In genomic region chr16:1918890-1919679, GRCh38 we compare ENCODE assay signal across 25 cellular contexts. TPM values are rescaled to one million over a fixed set of nuclear protein-coding genes. Genes with fewer than 3 reads are reported as not detected.
A peak's percentile ranks its signal among the peaks of the same experiment; 100 is the strongest.
DNase-seq lines count a peak whose midpoint lies in the region; ATAC-seq and TF ChIP-seq lines count a peak whose summit lies in the region.
"Had no signal": no experiment of that assay in that cellular context is flagged by ENCODE, and none has a peak within 500 bp of the region (broad histone marks: within the 10 kb centered on the region; RNA-seq: fewer than 3 reads in every experiment).

No MANE protein-coding gene starts in this region.

- DNase-seq in cardiac muscle cell (ENCODE audit: low read depth in 1 of 2, low spot score in 1 of 2) (no peak), heart left ventricle (no peak), suprapubic skin (ENCODE audit: low spot score in 2 of 2) (no peak), activated T-cell treated with anti-CD3 and anti-CD28 coated beads for 4 hours (no peak), HK-2 (ENCODE audit: unreplicated experiment) (no peak)
- no peak for DNase-seq in activated naive CD4-positive, alpha-beta T cell treated with anti-CD3 and anti-CD28 coated beads, Interleukin-2, amount 10 ng/mL, durations not matched to agents 7 days and 5 days
- DNase-seq: activated CD4-positive, alpha-beta T cell treated with anti-CD3 and anti-CD28 coated beads, Interleukin-2, amount 50 U/mL, for 48 hours; activated gamma-delta T cell treated with Interleukin-2 at 50 U/mL for 16 hours; adrenal gland; GDM1; MV-4-11; NCI-H187 treated with DMSO at 0.1 percent for 48 hours; uterus had no signal

- H3K9me3 Mint-ChIP-seq in brain = peaks cover 0 to 8% (median 0%) of the 10 kb centered on the region in 5 experiments
- H3K9me3 Mint-ChIP-seq in activated naive CD4-positive, alpha-beta T cell treated with anti-CD3 and anti-CD28 coated beads, Interleukin-2, amount 10 ng/mL, durations not matched to agents 7 days and 5 days = no peaks in the 10 kb centered on the region

- TF ChIP-seq EP300 in suprapubic skin (IDR thresholded peaks at IDR 0.05) = no peak

- H3K9me3 ChIP-seq in cardiac muscle cell (ENCODE audit: low read depth) (no peaks in the 10 kb centered on the region), heart left ventricle (no peaks in the 10 kb centered on the region), suprapubic skin (no peaks in the 10 kb centered on the region)
- H3K9me3 ChIP-seq: adrenal gland, BLaER1, esophagus muscularis mucosa, pancreas, SJSA1, uterus had no signal

- peaks cover 11% of the 10 kb centered on the region for H3K4me1 Mint-ChIP-seq in brain
- no peaks in the 10 kb centered on the region for H3K4me1 Mint-ChIP-seq in activated naive CD4-positive, alpha-beta T cell treated with anti-CD3 and anti-CD28 coated beads, Interleukin-2, amount 10 ng/mL, durations not matched to agents 7 days and 5 days

- no peak overlapping the region for H3K27ac ChIP-seq in cardiac muscle cell
- H3K27ac ChIP-seq in heart left ventricle = no peak overlapping the region
- H3K27ac ChIP-seq in suprapubic skin = no peak overlapping the region
- H3K27ac ChIP-seq: adrenal gland, BLaER1, esophagus muscularis mucosa, KMS-11, pancreas, SJSA1, uterus had no signal

- no peaks in the 10 kb centered on the region for H3K36me3 Mint-ChIP-seq in brain
- H3K36me3 Mint-ChIP-seq in activated naive CD4-positive, alpha-beta T cell treated with anti-CD3 and anti-CD28 coated beads, Interleukin-2, amount 10 ng/mL, durations not matched to agents 7 days and 5 days = no peaks in the 10 kb centered on the region

- H3K27me3 Mint-ChIP-seq in brain = peaks cover 81% of the 10 kb centered on the region
- H3K27me3 Mint-ChIP-seq in activated naive CD4-positive, alpha-beta T cell treated with anti-CD3 and anti-CD28 coated beads, Interleukin-2, amount 10 ng/mL, durations not matched to agents 7 days and 5 days = peaks cover 96% of the 10 kb centered on the region

- intact Hi-C loops in heart left ventricle (cut with DNase I) = loop anchor here in 1 of 10 donors (5.0 kb wide), 1 partner anchor 47 kb away; the partner anchor contains the start of gene MEIOB

- ATAC-seq in heart left ventricle = no peak
- ATAC-seq: sciatic nerve had no signal

- H3K27me3 ChIP-seq in cardiac muscle cell = peaks cover 98% of the 10 kb centered on the region
- peaks cover 32 to 92% (median 86%) of the 10 kb centered on the region in 9 donors for H3K27me3 ChIP-seq in heart left ventricle
- peaks cover 82% of the 10 kb centered on the region for H3K27me3 ChIP-seq in suprapubic skin

- TF ChIP-seq POLR2A in heart left ventricle (IDR thresholded peaks at IDR 0.05) = no peak
- no peak for TF ChIP-seq POLR2A in suprapubic skin (IDR thresholded peaks at IDR 0.05)

- H3K36me3 ChIP-seq in cardiac muscle cell = no peaks in the 10 kb centered on the region
- H3K36me3 ChIP-seq in heart left ventricle = no peaks in the 10 kb centered on the region
- no peaks in the 10 kb centered on the region for H3K36me3 ChIP-seq in suprapubic skin
- H3K36me3 ChIP-seq: adrenal gland, BLaER1, esophagus muscularis mucosa, pancreas, SJSA1, uterus had no signal

- WGBS in heart left ventricle, 4 donors = 21 to 32% (median 25%) methylated on average over 18 to 27 of the region's 27 CpGs
- 32% methylated on average over 15 of the region's 27 CpGs for whole genome bisulfite sequencing in suprapubic skin

- CTCF ChIA-PET in activated naive CD4-positive, alpha-beta T cell treated with anti-CD3 and anti-CD28 coated beads, Interleukin-2, amount 10 ng/mL, durations not matched to agents 7 days and 5 days (lab: Charles Lee) = no interaction called here

- no peak for TF ChIP-seq CTCF in cardiac muscle cell (IDR thresholded peaks at IDR 0.05; ENCODE audit: low read depth, low read length)
- no peak for TF ChIP-seq CTCF in heart left ventricle (IDR thresholded peaks at IDR 0.05)
- TF ChIP-seq CTCF in brain (conservative IDR thresholded peaks at IDR 0.05) = no peak
- TF ChIP-seq CTCF in suprapubic skin (IDR thresholded peaks at IDR 0.05) = no peak

- H3K4me1 ChIP-seq in cardiac muscle cell (ENCODE audit: low read depth) (peaks cover 14% of the 10 kb centered on the region), heart left ventricle (peaks cover 0 to 20% (median 0%) of the 10 kb centered on the region in 12 donors), suprapubic skin (peaks cover 55% of the 10 kb centered on the region)
- H3K4me1 ChIP-seq: pancreas had no signal

- peak overlapping the region in 3 of 5 experiments; percentile 14 to 60 (median 34) for H3K4me3 Mint-ChIP-seq in brain
- H3K4me3 Mint-ChIP-seq in activated naive CD4-positive, alpha-beta T cell treated with anti-CD3 and anti-CD28 coated beads, Interleukin-2, amount 10 ng/mL, durations not matched to agents 7 days and 5 days = no peak overlapping the region

- H3K27ac Mint-ChIP-seq in brain = no peak overlapping the region
- no peak overlapping the region for H3K27ac Mint-ChIP-seq in activated naive CD4-positive, alpha-beta T cell treated with anti-CD3 and anti-CD28 coated beads, Interleukin-2, amount 10 ng/mL, durations not matched to agents 7 days and 5 days

- H3K4me3 ChIP-seq in cardiac muscle cell (peak overlapping the region; percentile 16), heart left ventricle (no peak overlapping the region), iPS-11a (ENCODE audit: low read depth, low read length) (peak overlapping the region; percentile 8), suprapubic skin (peak overlapping the region; percentile 46)
- H3K4me3 ChIP-seq: adrenal gland, BLaER1, pancreas, SJSA1, uterus had no signal

RNA-seq across cellular contexts. Expression of gene HS3ST6, which starts 0.9 kb away (rescaled TPM):
- total RNA-seq in cardiac muscle cell = not detected in 2 replicates
- polyA plus RNA-seq in cardiac muscle cell = not detected in 2 replicates
- not detected for total RNA-seq in heart left ventricle
- not detected for polyA plus RNA-seq in heart left ventricle
- polyA plus RNA-seq in brain (ENCODE audit: insufficient read depth, low read depth, low replicate concordance) = 1.2 TPM
- total RNA-seq in suprapubic skin = 10 to 100 TPM; 28.5 to 76.7 (median 58.5) TPM
- total RNA-seq: adrenal gland, dermis microvascular lymphatic vessel endothelial cell, esophagus muscularis mucosa, lung microvascular endothelial cell, myocyte, pancreas, sciatic nerve, SJSA1, subcutaneous adipose tissue, uterus had no signal

RNA-seq across cellular contexts. Expression of gene MSRB1, which starts 23.9 kb away (rescaled TPM):
- total RNA-seq in cardiac muscle cell = 13.6 and 22.4 TPM in 2 replicates
- polyA plus RNA-seq in cardiac muscle cell = 27.8 and 35.1 TPM in 2 replicates
- total RNA-seq in heart left ventricle = 10 to 100 TPM; 12.4 to 49.2 (median 31.1) TPM
- 10 to 100 TPM; 48.4 to 70.2 TPM for polyA plus RNA-seq in heart left ventricle
- 24.5 TPM for polyA plus RNA-seq in brain (ENCODE audit: insufficient read depth, low read depth, low replicate concordance)
- 10 to 100 TPM; 14.9 to 28.6 (median 23.5) TPM for total RNA-seq in suprapubic skin

RNA-seq across cellular contexts. Expression of gene RPL3L, which starts 35.4 kb away (rescaled TPM):
- total RNA-seq in cardiac muscle cell (not detected in 2 replicates), heart left ventricle (100 to 1,000 TPM; 117 to 279 (median 216) TPM), suprapubic skin (under 1 TPM in 3 of 4 donors, not detected in 1; 0.29 to 0.60 (median 0.42) TPM)
- polyA plus RNA-seq in cardiac muscle cell (0.07 and 0.28 TPM in 2 replicates), heart left ventricle (100 to 1,000 TPM in 1 of 2 donors, 10 to 100 TPM in 1; 86.5 to 180 TPM), brain (ENCODE audit: insufficient read depth, low read depth, low replicate concordance) (not detected)
- total RNA-seq: dermis microvascular lymphatic vessel endothelial cell, esophagus muscularis mucosa, lung microvascular endothelial cell, sciatic nerve, SJSA1, subcutaneous adipose tissue had no signal

RNA-seq across cellular contexts. Expression of gene NDUFB10, which starts 40.3 kb away (rescaled TPM):
- total RNA-seq in cardiac muscle cell (291 and 575 TPM in 2 replicates), heart left ventricle (1,000 to 10,000 TPM in 2 of 9 donors, 100 to 1,000 TPM in 7; 316 to 1,519 (median 542) TPM), suprapubic skin (100 to 1,000 TPM; 157 to 196 (median 174) TPM)
- polyA plus RNA-seq in cardiac muscle cell (485 and 518 TPM in 2 replicates), heart left ventricle (1,000 to 10,000 TPM in 1 of 2 donors, 100 to 1,000 TPM in 1; 732 to 1,618 TPM), brain (ENCODE audit: insufficient read depth, low read depth, low replicate concordance) (281 TPM)

RNA-seq across cellular contexts. Expression of gene RPS2, which starts 45.5 kb away (rescaled TPM):
- total RNA-seq in cardiac muscle cell = 2,958 and 3,550 TPM in 2 replicates
- 2,155 and 2,484 TPM in 2 replicates for polyA plus RNA-seq in cardiac muscle cell
- total RNA-seq in heart left ventricle = 1,000 to 10,000 TPM in 4 of 9 donors, 100 to 1,000 TPM in 5; 673 to 1,554 (median 968) TPM
- 1,000 to 10,000 TPM; 1,419 to 2,484 TPM for polyA plus RNA-seq in heart left ventricle
- polyA plus RNA-seq in brain (ENCODE audit: insufficient read depth, low read depth, low replicate concordance) = 3,590 TPM
- 1,000 to 10,000 TPM; 3,268 to 4,213 (median 3,625) TPM for total RNA-seq in suprapubic skin

Comparison
In these comparisons a context has a peak if more than half of its experiments do, and no peak if none do; other contexts are left out.
1. H3K4me3 ChIP-seq: peak in cardiac muscle cell (single experiment), iPS-11a (single experiment) and suprapubic skin (single experiment); none in heart left ventricle (0 of 12).
2. RNA of gene RPL3L, which starts 35.4 kb away (total RNA-seq): 117 to 279 TPM in heart left ventricle; 0.29 to 0.60 TPM in suprapubic skin and not detected in cardiac muscle cell; every median in the first group is over 10 times any median in the second.
3. RNA of gene HS3ST6, which starts 0.9 kb away (total RNA-seq): 28.5 to 76.7 TPM in suprapubic skin; not detected in cardiac muscle cell and not detected in heart left ventricle; every median in the first group is over 10 times any median in the second.